1 cellular context compared by ENCODE assay signal in the genomic region with DNA sequence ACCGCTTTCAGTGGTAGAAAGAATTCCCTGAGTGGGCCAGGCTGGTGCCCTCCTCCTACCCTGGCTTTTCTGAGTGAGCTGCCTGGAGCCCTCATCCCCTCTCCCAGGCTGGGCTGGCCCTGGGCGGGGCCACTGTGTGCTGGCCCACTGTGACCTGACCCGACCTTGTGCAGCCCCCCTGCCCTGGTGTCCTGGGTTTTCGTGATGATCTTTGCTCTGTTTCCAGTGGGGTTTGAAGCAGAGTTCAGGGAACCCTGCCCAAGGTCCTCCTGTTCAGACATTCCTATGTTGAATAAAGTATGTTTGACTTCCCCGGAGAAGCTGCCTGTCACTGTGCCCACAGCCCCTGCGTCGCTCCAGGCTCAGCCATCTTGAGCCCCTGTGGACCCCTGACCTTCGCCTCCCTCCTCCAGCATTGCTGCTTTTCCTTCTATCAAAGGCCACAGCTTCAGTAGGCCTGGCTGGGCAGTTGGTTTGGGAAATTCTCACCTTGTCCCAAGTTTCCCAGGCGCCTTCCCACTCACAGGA.
TF ChIP-seq lines count a peak whose summit lies in the region.

No MANE protein-coding gene starts in this region.

TF ChIP-seq in HepG2, 621 proteins besides CTCF, POLR2A, EP300 and RAD21 (continues in another document):
- TF ChIP-seq, protein P1, sequence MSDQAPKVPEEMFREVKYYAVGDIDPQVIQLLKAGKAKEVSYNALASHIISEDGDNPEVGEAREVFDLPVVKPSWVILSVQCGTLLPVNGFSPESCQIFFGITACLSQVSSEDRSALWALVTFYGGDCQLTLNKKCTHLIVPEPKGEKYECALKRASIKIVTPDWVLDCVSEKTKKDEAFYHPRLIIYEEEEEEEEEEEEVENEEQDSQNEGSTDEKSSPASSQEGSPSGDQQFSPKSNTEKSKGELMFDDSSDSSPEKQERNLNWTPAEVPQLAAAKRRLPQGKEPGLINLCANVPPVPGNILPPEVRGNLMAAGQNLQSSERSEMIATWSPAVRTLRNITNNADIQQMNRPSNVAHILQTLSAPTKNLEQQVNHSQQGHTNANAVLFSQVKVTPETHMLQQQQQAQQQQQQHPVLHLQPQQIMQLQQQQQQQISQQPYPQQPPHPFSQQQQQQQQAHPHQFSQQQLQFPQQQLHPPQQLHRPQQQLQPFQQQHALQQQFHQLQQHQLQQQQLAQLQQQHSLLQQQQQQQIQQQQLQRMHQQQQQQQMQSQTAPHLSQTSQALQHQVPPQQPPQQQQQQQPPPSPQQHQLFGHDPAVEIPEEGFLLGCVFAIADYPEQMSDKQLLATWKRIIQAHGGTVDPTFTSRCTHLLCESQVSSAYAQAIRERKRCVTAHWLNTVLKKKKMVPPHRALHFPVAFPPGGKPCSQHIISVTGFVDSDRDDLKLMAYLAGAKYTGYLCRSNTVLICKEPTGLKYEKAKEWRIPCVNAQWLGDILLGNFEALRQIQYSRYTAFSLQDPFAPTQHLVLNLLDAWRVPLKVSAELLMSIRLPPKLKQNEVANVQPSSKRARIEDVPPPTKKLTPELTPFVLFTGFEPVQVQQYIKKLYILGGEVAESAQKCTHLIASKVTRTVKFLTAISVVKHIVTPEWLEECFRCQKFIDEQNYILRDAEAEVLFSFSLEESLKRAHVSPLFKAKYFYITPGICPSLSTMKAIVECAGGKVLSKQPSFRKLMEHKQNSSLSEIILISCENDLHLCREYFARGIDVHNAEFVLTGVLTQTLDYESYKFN (CRISPR knock-in tag; conservative IDR thresholded peaks at IDR 0.05), result peak; percentile 81
- 0 out of 2 replicates have a peak, but pooled peaks have one; percentile 8 for TF ChIP-seq FOSL2 (CRISPR knock-in tag; IDR thresholded peaks at IDR 0.05)
- TF ChIP-seq, protein P2, sequence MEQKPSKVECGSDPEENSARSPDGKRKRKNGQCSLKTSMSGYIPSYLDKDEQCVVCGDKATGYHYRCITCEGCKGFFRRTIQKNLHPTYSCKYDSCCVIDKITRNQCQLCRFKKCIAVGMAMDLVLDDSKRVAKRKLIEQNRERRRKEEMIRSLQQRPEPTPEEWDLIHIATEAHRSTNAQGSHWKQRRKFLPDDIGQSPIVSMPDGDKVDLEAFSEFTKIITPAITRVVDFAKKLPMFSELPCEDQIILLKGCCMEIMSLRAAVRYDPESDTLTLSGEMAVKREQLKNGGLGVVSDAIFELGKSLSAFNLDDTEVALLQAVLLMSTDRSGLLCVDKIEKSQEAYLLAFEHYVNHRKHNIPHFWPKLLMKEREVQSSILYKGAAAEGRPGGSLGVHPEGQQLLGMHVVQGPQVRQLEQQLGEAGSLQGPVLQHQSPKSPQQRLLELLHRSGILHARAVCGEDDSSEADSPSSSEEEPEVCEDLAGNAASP (CRISPR knock-in tag; IDR thresholded peaks at IDR 0.05; ENCODE audit: borderline replicate concordance), result peak; percentile 99
- TF ChIP-seq, protein P3, sequence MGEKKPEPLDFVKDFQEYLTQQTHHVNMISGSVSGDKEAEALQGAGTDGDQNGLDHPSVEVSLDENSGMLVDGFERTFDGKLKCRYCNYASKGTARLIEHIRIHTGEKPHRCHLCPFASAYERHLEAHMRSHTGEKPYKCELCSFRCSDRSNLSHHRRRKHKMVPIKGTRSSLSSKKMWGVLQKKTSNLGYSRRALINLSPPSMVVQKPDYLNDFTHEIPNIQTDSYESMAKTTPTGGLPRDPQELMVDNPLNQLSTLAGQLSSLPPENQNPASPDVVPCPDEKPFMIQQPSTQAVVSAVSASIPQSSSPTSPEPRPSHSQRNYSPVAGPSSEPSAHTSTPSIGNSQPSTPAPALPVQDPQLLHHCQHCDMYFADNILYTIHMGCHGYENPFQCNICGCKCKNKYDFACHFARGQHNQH (CRISPR knock-in tag; IDR thresholded peaks at IDR 0.05), result peak; percentile 33; the same call in 1 of the 2 replicates
- TF ChIP-seq TAF1 (CRISPR knock-in tag; IDR thresholded peaks at IDR 0.05), result no peak
- 0 out of 2 replicates have a peak, but pooled peaks have one; percentile 25 for TF ChIP-seq ZNF441 (CRISPR knock-in tag; IDR thresholded peaks at IDR 0.05; ENCODE audit: borderline replicate concordance)
- 0 out of 3 replicates have a peak, but pooled peaks have one; percentile 11 for TF ChIP-seq MXI1 (IDR thresholded peaks at IDR 0.05; ENCODE audit: borderline replicate concordance, low read depth, low read length)
- TF ChIP-seq, protein P4, sequence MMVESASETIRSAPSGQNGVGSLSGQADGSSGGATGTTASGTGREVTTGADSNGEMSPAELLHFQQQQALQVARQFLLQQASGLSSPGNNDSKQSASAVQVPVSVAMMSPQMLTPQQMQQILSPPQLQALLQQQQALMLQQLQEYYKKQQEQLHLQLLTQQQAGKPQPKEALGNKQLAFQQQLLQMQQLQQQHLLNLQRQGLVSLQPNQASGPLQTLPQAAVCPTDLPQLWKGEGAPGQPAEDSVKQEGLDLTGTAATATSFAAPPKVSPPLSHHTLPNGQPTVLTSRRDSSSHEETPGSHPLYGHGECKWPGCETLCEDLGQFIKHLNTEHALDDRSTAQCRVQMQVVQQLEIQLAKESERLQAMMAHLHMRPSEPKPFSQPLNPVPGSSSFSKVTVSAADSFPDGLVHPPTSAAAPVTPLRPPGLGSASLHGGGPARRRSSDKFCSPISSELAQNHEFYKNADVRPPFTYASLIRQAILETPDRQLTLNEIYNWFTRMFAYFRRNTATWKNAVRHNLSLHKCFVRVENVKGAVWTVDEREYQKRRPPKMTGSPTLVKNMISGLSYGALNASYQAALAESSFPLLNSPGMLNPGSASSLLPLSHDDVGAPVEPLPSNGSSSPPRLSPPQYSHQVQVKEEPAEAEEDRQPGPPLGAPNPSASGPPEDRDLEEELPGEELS (CRISPR knock-in tag; IDR thresholded peaks at IDR 0.05), result no peak
- no peak for TF ChIP-seq SOX5 (CRISPR knock-in tag; IDR thresholded peaks at IDR 0.05; ENCODE audit: borderline replicate concordance)
- TF ChIP-seq, protein P5, sequence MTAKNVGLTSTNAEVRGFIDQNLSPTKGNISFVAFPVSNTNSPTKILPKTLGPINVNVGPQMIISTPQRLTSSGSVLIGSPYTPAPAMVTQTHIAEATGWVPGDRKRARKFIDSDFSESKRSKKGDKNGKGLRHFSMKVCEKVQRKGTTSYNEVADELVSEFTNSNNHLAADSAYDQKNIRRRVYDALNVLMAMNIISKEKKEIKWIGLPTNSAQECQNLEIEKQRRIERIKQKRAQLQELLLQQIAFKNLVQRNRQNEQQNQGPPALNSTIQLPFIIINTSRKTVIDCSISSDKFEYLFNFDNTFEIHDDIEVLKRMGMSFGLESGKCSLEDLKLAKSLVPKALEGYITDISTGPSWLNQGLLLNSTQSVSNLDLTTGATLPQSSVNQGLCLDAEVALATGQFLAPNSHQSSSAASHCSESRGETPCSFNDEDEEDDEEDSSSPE (CRISPR knock-in tag; IDR thresholded peaks at IDR 0.05), result no peak
- no peak for TF ChIP-seq STAG1 (CRISPR knock-in tag; IDR thresholded peaks at IDR 0.05)
- no peak for TF ChIP-seq KDM2A (CRISPR knock-in tag; IDR thresholded peaks at IDR 0.05; ENCODE audit: borderline replicate concordance, low read depth)
- TF ChIP-seq PPARG (CRISPR knock-in tag; conservative IDR thresholded peaks at IDR 0.05), result peak; percentile 53; the same call in 1 of the 2 replicates
- TF ChIP-seq, protein P6, sequence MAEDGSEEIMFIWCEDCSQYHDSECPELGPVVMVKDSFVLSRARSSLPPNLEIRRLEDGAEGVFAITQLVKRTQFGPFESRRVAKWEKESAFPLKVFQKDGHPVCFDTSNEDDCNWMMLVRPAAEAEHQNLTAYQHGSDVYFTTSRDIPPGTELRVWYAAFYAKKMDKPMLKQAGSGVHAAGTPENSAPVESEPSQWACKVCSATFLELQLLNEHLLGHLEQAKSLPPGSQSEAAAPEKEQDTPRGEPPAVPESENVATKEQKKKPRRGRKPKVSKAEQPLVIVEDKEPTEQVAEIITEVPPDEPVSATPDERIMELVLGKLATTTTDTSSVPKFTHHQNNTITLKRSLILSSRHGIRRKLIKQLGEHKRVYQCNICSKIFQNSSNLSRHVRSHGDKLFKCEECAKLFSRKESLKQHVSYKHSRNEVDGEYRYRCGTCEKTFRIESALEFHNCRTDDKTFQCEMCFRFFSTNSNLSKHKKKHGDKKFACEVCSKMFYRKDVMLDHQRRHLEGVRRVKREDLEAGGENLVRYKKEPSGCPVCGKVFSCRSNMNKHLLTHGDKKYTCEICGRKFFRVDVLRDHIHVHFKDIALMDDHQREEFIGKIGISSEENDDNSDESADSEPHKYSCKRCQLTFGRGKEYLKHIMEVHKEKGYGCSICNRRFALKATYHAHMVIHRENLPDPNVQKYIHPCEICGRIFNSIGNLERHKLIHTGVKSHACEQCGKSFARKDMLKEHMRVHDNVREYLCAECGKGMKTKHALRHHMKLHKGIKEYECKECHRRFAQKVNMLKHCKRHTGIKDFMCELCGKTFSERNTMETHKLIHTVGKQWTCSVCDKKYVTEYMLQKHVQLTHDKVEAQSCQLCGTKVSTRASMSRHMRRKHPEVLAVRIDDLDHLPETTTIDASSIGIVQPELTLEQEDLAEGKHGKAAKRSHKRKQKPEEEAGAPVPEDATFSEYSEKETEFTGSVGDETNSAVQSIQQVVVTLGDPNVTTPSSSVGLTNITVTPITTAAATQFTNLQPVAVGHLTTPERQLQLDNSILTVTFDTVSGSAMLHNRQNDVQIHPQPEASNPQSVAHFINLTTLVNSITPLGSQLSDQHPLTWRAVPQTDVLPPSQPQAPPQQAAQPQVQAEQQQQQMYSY (CRISPR knock-in tag; IDR thresholded peaks at IDR 0.05), result no peak
- TF ChIP-seq, protein P7, sequence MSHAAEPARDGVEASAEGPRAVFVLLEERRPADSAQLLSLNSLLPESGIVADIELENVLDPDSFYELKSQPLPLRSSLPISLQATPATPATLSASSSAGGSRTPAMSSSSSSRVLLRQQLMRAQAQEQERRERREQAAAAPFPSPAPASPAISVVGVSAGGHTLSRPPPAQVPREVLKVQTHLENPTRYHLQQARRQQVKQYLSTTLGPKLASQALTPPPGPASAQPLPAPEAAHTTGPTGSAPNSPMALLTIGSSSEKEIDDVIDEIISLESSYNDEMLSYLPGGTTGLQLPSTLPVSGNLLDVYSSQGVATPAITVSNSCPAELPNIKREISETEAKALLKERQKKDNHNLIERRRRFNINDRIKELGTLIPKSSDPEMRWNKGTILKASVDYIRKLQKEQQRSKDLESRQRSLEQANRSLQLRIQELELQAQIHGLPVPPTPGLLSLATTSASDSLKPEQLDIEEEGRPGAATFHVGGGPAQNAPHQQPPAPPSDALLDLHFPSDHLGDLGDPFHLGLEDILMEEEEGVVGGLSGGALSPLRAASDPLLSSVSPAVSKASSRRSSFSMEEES (CRISPR knock-in tag; IDR thresholded peaks at IDR 0.05), result no peak
- no peak for TF ChIP-seq ZNF678 (CRISPR knock-in tag; IDR thresholded peaks at IDR 0.05)
- peak; percentile 90 for TF ChIP-seq RXRA (CRISPR knock-in tag; IDR thresholded peaks at IDR 0.05)
- no peak for TF ChIP-seq LCORL (IDR thresholded peaks at IDR 0.05)
- TF ChIP-seq LCORL (CRISPR knock-in tag; IDR thresholded peaks at IDR 0.05), result peak; percentile 97
- no peak for TF ChIP-seq ZSCAN30 (CRISPR knock-in tag; IDR thresholded peaks at IDR 0.05)
- TF ChIP-seq TBX2 (CRISPR knock-in tag; IDR thresholded peaks at IDR 0.05; ENCODE audit: borderline replicate concordance), result peak; percentile 25; the same call in 1 of the 2 replicates
- TF ChIP-seq ATRX (CRISPR knock-in tag; IDR thresholded peaks at IDR 0.05; ENCODE audit: borderline replicate concordance), result no peak
- TF ChIP-seq CHCHD3 (CRISPR knock-in tag; IDR thresholded peaks at IDR 0.05), result no peak
- TF ChIP-seq MAZ (IDR thresholded peaks at IDR 0.05; ENCODE audit: borderline replicate concordance, low read depth, low read length), result no peak
- TF ChIP-seq MAZ (CRISPR knock-in tag; IDR thresholded peaks at IDR 0.05; ENCODE audit: low read depth), result no peak
- TF ChIP-seq ZNF343 (CRISPR knock-in tag; IDR thresholded peaks at IDR 0.05), result peak; percentile 17; the same call in 1 of the 2 replicates
- TF ChIP-seq HNF4G (IDR thresholded peaks at IDR 0.05; ENCODE audit: borderline replicate concordance, low read depth, low read length), result peak; percentile 88
- TF ChIP-seq HNF4G (CRISPR knock-in tag; IDR thresholded peaks at IDR 0.05; ENCODE audit: borderline replicate concordance, low read depth), result peak; percentile 64; the same call in 1 of the 2 replicates
- TF ChIP-seq, protein P8, sequence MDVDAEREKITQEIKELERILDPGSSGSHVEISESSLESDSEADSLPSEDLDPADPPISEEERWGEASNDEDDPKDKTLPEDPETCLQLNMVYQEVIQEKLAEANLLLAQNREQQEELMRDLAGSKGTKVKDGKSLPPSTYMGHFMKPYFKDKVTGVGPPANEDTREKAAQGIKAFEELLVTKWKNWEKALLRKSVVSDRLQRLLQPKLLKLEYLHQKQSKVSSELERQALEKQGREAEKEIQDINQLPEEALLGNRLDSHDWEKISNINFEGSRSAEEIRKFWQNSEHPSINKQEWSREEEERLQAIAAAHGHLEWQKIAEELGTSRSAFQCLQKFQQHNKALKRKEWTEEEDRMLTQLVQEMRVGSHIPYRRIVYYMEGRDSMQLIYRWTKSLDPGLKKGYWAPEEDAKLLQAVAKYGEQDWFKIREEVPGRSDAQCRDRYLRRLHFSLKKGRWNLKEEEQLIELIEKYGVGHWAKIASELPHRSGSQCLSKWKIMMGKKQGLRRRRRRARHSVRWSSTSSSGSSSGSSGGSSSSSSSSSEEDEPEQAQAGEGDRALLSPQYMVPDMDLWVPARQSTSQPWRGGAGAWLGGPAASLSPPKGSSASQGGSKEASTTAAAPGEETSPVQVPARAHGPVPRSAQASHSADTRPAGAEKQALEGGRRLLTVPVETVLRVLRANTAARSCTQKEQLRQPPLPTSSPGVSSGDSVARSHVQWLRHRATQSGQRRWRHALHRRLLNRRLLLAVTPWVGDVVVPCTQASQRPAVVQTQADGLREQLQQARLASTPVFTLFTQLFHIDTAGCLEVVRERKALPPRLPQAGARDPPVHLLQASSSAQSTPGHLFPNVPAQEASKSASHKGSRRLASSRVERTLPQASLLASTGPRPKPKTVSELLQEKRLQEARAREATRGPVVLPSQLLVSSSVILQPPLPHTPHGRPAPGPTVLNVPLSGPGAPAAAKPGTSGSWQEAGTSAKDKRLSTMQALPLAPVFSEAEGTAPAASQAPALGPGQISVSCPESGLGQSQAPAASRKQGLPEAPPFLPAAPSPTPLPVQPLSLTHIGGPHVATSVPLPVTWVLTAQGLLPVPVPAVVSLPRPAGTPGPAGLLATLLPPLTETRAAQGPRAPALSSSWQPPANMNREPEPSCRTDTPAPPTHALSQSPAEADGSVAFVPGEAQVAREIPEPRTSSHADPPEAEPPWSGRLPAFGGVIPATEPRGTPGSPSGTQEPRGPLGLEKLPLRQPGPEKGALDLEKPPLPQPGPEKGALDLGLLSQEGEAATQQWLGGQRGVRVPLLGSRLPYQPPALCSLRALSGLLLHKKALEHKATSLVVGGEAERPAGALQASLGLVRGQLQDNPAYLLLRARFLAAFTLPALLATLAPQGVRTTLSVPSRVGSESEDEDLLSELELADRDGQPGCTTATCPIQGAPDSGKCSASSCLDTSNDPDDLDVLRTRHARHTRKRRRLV (CRISPR knock-in tag; IDR thresholded peaks at IDR 0.05), result 0 out of 2 replicates have a peak, but pooled peaks have one; percentile 27
